Comparison of ENCODE assay signal across 20 cellular contexts in the genomic region with DNA sequence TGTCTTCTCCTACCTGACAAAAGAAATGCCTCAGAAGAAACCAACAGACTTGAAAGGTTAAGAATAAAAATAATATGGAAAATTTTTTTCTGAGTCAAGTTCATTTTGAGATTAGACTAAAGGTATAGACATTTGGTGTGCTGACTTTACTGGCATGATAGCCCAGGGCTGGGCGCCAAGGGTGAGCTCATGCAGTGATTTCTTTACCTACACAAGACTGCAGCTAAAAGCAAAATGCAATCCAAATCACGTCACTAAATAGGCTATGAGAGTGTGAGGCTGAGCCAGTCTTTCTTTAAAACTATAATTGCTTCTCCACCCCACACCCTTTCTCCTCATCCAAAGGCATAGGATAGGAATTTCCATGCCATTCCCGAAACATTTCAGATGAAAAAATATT.
DNase-seq lines count a peak whose midpoint lies in the region; TF ChIP-seq lines count a peak whose summit lies in the region.
"Had no signal": no experiment of that assay in that cellular context is flagged by ENCODE, and none has a peak within 500 bp of the region (broad histone marks: within the 10 kb centered on the region; RNA-seq: fewer than 3 reads in every experiment).

No MANE protein-coding gene starts in this region.

- no peak overlapping the region for H3K4me3 Mint-ChIP-seq in activated CD4-positive, alpha-beta memory T cell treated with anti-CD3 and anti-CD28 coated beads for 36 hours

- no peaks in the 10 kb centered on the region for H3K79me2 ChIP-seq in parathyroid adenoma

- H3K36me3 Mint-ChIP-seq in activated CD4-positive, alpha-beta memory T cell treated with anti-CD3 and anti-CD28 coated beads for 36 hours, result no peaks in the 10 kb centered on the region

- H3K9me3 ChIP-seq in parathyroid adenoma (ENCODE audit: control insufficient read depth, low read length), result no peaks in the 10 kb centered on the region
- H3K9me3 ChIP-seq: gastrocnemius medialis, SK-N-SH had no signal

- no peak overlapping the region for H3K4me3 ChIP-seq in coronary artery
- H3K4me3 ChIP-seq in parathyroid adenoma (ENCODE audit: low read depth, low read length), result no peak overlapping the region
- H3K4me3 ChIP-seq: gastrocnemius medialis, skin epidermis had no signal

- POLR2A ChIA-PET in activated CD4-positive, alpha-beta memory T cell treated with anti-CD3 and anti-CD28 coated beads for 36 hours (lab: Charles Lee), result no interaction called here

- CTCF ChIA-PET in activated CD4-positive, alpha-beta memory T cell treated with anti-CD3 and anti-CD28 coated beads for 36 hours (lab: Charles Lee), result interaction anchor here (1.2 kb wide), 1 partner anchor 10 kb away, joined by 3 read pairs; no protein-coding TSS in a partner anchor

- peaks cover 33% of the 10 kb centered on the region for H3K4me1 ChIP-seq in parathyroid adenoma
- H3K4me1 ChIP-seq: gastrocnemius medialis had no signal

- H3K27me3 ChIP-seq in parathyroid adenoma (ENCODE audit: control insufficient read depth, insufficient read depth, low read length), result no peaks in the 10 kb centered on the region
- H3K27me3 ChIP-seq: gastrocnemius medialis had no signal

- no peaks in the 10 kb centered on the region for H3K9me3 Mint-ChIP-seq in activated CD4-positive, alpha-beta memory T cell treated with anti-CD3 and anti-CD28 coated beads for 36 hours

- peak overlapping the region; percentile 58 for H2AFZ ChIP-seq in parathyroid adenoma

- no peak overlapping the region for H3K9ac ChIP-seq in parathyroid adenoma
- H3K9ac ChIP-seq: SK-N-SH had no signal

- intact Hi-C loops in activated CD4-positive, alpha-beta memory T cell treated with anti-CD3 and anti-CD28 coated beads for 36 hours (cut with micrococcal nuclease), result no loop called here

- no peaks in the 10 kb centered on the region for H3K36me3 ChIP-seq in parathyroid adenoma (ENCODE audit: control insufficient read depth, insufficient read depth, low read length)
- H3K36me3 ChIP-seq: gastrocnemius medialis had no signal

- H3K27ac ChIP-seq in coronary artery, result peak overlapping the region; percentile 2 to 22
- peak overlapping the region; percentile 87 for H3K27ac ChIP-seq in parathyroid adenoma
- H3K27ac ChIP-seq: gastrocnemius medialis had no signal

- peak overlapping the region; percentile 43 for H3K4me2 ChIP-seq in parathyroid adenoma (ENCODE audit: low read length)
- H3K4me2 ChIP-seq: SK-N-SH had no signal

- no peak overlapping the region for H3K27ac Mint-ChIP-seq in activated CD4-positive, alpha-beta memory T cell treated with anti-CD3 and anti-CD28 coated beads for 36 hours

- peak; percentile 44 for DNase-seq in Daoy (ENCODE audit: low read depth)
- DNase-seq in NCI-H226, result peak; percentile 69
- no peak for DNase-seq in coronary artery (ENCODE audit: low spot score)
- no peak for DNase-seq in activated CD4-positive, alpha-beta memory T cell treated with anti-CD3 and anti-CD28 coated beads for 36 hours
- no peak for DNase-seq in globus pallidus (ENCODE audit: low spot score)
- DNase-seq in NCI-H2029 (lab: John Stamatoyannopoulos, UW), result no peak
- no peak for DNase-seq in GM10266 (ENCODE audit: extremely low spot score)
- DNase-seq: activated CD4-positive, alpha-beta T cell treated with anti-CD3 and anti-CD28 coated beads for 1 hour; activated effector memory CD4-positive, alpha-beta T cell treated with Interleukin-2 at 50 U/mL for 16 hours; EL; gastrocnemius medialis; GOT3; left colon; NCI-H187; NCI-H526; SK-N-SH; stimulated activated CD4-positive, alpha-beta T cell treated with anti-CD3 and anti-CD28 coated beads, Interleukin-4, amount 100 ng/mL, for 24 hours; T1000 had no signal

- TF ChIP-seq CTCF in coronary artery (IDR thresholded peaks at IDR 0.05), result no peak
- TF ChIP-seq CTCF in parathyroid adenoma (IDR thresholded peaks at IDR 0.05), result no peak
- no peak for TF ChIP-seq CTCF in GM10266 (IDR thresholded peaks at IDR 0.05; ENCODE audit: control insufficient read depth, insufficient read depth, low read depth, missing control alignments)

- H3K4me1 Mint-ChIP-seq in activated CD4-positive, alpha-beta memory T cell treated with anti-CD3 and anti-CD28 coated beads for 36 hours (ENCODE audit: low read depth), result peaks cover 10% of the 10 kb centered on the region

- no peaks in the 10 kb centered on the region for H3K27me3 Mint-ChIP-seq in activated CD4-positive, alpha-beta memory T cell treated with anti-CD3 and anti-CD28 coated beads for 36 hours

Comparison
In these comparisons a context has a peak if more than half of its experiments do, and no peak if none do; other contexts are left out.
1. DNase-seq: peak in Daoy (single experiment) and NCI-H226 (single experiment); none in coronary artery (single experiment), activated CD4-positive, alpha-beta memory T cell treated with anti-CD3 and anti-CD28 coated beads for 36 hours (single experiment), globus pallidus (single experiment), NCI-H2029 (single experiment) and GM10266 (single experiment).